Comparison of ENCODE assay signal across 1 cellular context in genomic region chr12:120211904-120212283, GRCh38.
TF ChIP-seq lines count a peak whose summit lies in the region.

No MANE protein-coding gene starts in this region.

TF ChIP-seq in HepG2, 621 proteins besides CTCF, POLR2A, EP300 and RAD21:
- TF ChIP-seq AGO2 (optimal IDR thresholded peaks at IDR 0.05; ENCODE audit: low read depth, low read length), result peak; percentile 77
- TF ChIP-seq ZNF382 (CRISPR knock-in tag; IDR thresholded peaks at IDR 0.05; ENCODE audit: borderline replicate concordance), result no peak
